11 cellular contexts compared by ENCODE assay signal in genomic region chr5:55599148-55600050, GRCh38.
DNase-seq lines count a peak whose midpoint lies in the region; ATAC-seq and TF ChIP-seq lines count a peak whose summit lies in the region.
"Had no signal": no experiment of that assay in that cellular context is flagged by ENCODE, and none has a peak within 500 bp of the region (broad histone marks: within the 10 kb centered on the region; RNA-seq: fewer than 3 reads in every experiment).

No MANE protein-coding gene starts in this region.

- H3K4me3 Mint-ChIP-seq in activated CD4-positive, alpha-beta memory T cell treated with anti-CD3 and anti-CD28 coated beads, Interleukin-2, amount 10 ng/mL, durations not matched to agents 7 days and 5 days, result no peak overlapping the region
- no peak overlapping the region for H3K4me3 Mint-ChIP-seq in activated CD4-positive, alpha-beta memory T cell treated with anti-CD3 and anti-CD28 coated beads for 36 hours
- H3K4me3 Mint-ChIP-seq: activated CD8-positive, alpha-beta memory T cell treated with anti-CD3 and anti-CD28 coated beads, Interleukin-2, amount 10 ng/mL, durations not matched to agents 7 days and 5 days had no signal

- H3K36me3 Mint-ChIP-seq in activated CD4-positive, alpha-beta memory T cell treated with anti-CD3 and anti-CD28 coated beads, Interleukin-2, amount 10 ng/mL, durations not matched to agents 7 days and 5 days (ENCODE audit: low read depth), result no peaks in the 10 kb centered on the region
- no peaks in the 10 kb centered on the region for H3K36me3 Mint-ChIP-seq in activated CD4-positive, alpha-beta memory T cell treated with anti-CD3 and anti-CD28 coated beads for 36 hours

- ATAC-seq in lung (ENCODE audit: insufficient read depth, low FRiP score), result no peak
- no peak for ATAC-seq in thoracic aorta (ENCODE audit: insufficient number of reproducible peaks, low FRiP score, low read depth)
- no peak for ATAC-seq in GM21515 (IDR thresholded peaks at IDR 0.05; ENCODE audit: unreplicated experiment)

- no peaks in the 10 kb centered on the region for H3K9me3 Mint-ChIP-seq in activated CD4-positive, alpha-beta memory T cell treated with anti-CD3 and anti-CD28 coated beads, Interleukin-2, amount 10 ng/mL, durations not matched to agents 7 days and 5 days
- H3K9me3 Mint-ChIP-seq in activated CD4-positive, alpha-beta memory T cell treated with anti-CD3 and anti-CD28 coated beads for 36 hours, result no peaks in the 10 kb centered on the region

- CTCF ChIA-PET in activated CD4-positive, alpha-beta memory T cell treated with anti-CD3 and anti-CD28 coated beads, Interleukin-2, amount 10 ng/mL, durations not matched to agents 7 days and 5 days (lab: Charles Lee), result no interaction called here
- CTCF ChIA-PET in activated CD4-positive, alpha-beta memory T cell treated with anti-CD3 and anti-CD28 coated beads for 36 hours (lab: Charles Lee), result no interaction called here

- H3K27ac Mint-ChIP-seq in activated CD4-positive, alpha-beta memory T cell treated with anti-CD3 and anti-CD28 coated beads, Interleukin-2, amount 10 ng/mL, durations not matched to agents 7 days and 5 days, result peak overlapping the region; percentile 50
- no peak overlapping the region for H3K27ac Mint-ChIP-seq in activated CD4-positive, alpha-beta memory T cell treated with anti-CD3 and anti-CD28 coated beads for 36 hours

- WGBS in lung, 2 donors, result 85 to 90% methylated on average over 8 of the region's 8 CpGs

- H3K27ac ChIP-seq in caudate nucleus (ENCODE audit: low read depth, low read length) (peak overlapping the region; percentile 74), lung (ENCODE audit: low read depth in 1 of 2, low read length in 1 of 2) (peak overlapping the region; percentile 88 to 96), thoracic aorta (peak overlapping the region; percentile 94)
- H3K27ac ChIP-seq: neutrophil had no signal

- POLR2A ChIA-PET in activated CD4-positive, alpha-beta memory T cell treated with anti-CD3 and anti-CD28 coated beads, Interleukin-2, amount 10 ng/mL, durations not matched to agents 7 days and 5 days (lab: Charles Lee), result interaction anchor here (1.6 kb wide), 1 partner anchor 34 kb away, joined by 4 read pairs; no protein-coding TSS in a partner anchor
- POLR2A ChIA-PET in activated CD4-positive, alpha-beta memory T cell treated with anti-CD3 and anti-CD28 coated beads for 36 hours (lab: Charles Lee), result no interaction called here

- H3K4me1 Mint-ChIP-seq in activated CD4-positive, alpha-beta memory T cell treated with anti-CD3 and anti-CD28 coated beads, Interleukin-2, amount 10 ng/mL, durations not matched to agents 7 days and 5 days, result peaks cover 29% of the 10 kb centered on the region
- H3K4me1 Mint-ChIP-seq in activated CD4-positive, alpha-beta memory T cell treated with anti-CD3 and anti-CD28 coated beads for 36 hours (ENCODE audit: low read depth), result peaks cover 16% of the 10 kb centered on the region

- H3K27me3 Mint-ChIP-seq in activated CD4-positive, alpha-beta memory T cell treated with anti-CD3 and anti-CD28 coated beads, Interleukin-2, amount 10 ng/mL, durations not matched to agents 7 days and 5 days, result no peaks in the 10 kb centered on the region
- H3K27me3 Mint-ChIP-seq in activated CD4-positive, alpha-beta memory T cell treated with anti-CD3 and anti-CD28 coated beads for 36 hours, result no peaks in the 10 kb centered on the region

- H3K36me3 ChIP-seq in lung (ENCODE audit: control insufficient read depth in 2 of 2, insufficient read depth in 2 of 2, low read length in 2 of 2) (no peaks in the 10 kb centered on the region), thoracic aorta (no peaks in the 10 kb centered on the region)
- H3K36me3 ChIP-seq: neutrophil had no signal

- no peaks in the 10 kb centered on the region for H3K9me3 ChIP-seq in lung (ENCODE audit: control insufficient read depth in 2 of 2, insufficient read depth in 1 of 2, low read length in 1 of 2)
- H3K9me3 ChIP-seq in thoracic aorta, result no peaks in the 10 kb centered on the region
- H3K9me3 ChIP-seq: neutrophil had no signal

- TF ChIP-seq CTCF in lung (IDR thresholded peaks at IDR 0.05; ENCODE audit: control extremely low read depth, extremely low read depth) (no peak), thoracic aorta (IDR thresholded peaks at IDR 0.05) (no peak)

- no peak for DNase-seq in activated CD4-positive, alpha-beta memory T cell treated with anti-CD3 and anti-CD28 coated beads, Interleukin-2, amount 10 ng/mL, durations not matched to agents 7 days and 5 days
- DNase-seq in activated CD4-positive, alpha-beta memory T cell treated with anti-CD3 and anti-CD28 coated beads for 36 hours, result no peak
- DNase-seq in caudate nucleus (lab: John Stamatoyannopoulos, UW) (no peak), lung (ENCODE audit: low spot score) (no peak), thoracic aorta (ENCODE audit: low spot score) (no peak), NCI-H446 (lab: John Stamatoyannopoulos, UW) (no peak)
- DNase-seq in activated CD4-positive, alpha-beta T cell treated with anti-CD3 and anti-CD28 coated beads for 4 hours, result no peak
- DNase-seq: activated CD8-positive, alpha-beta memory T cell treated with anti-CD3 and anti-CD28 coated beads, Interleukin-2, amount 10 ng/mL, durations not matched to agents 7 days and 5 days; stimulated activated CD4-positive, alpha-beta T cell treated with anti-CD3 and anti-CD28 coated beads, Interleukin-2, amount 100 ng/mL, for 48 hours had no signal

- H3K4me3 ChIP-seq in lung (no peak overlapping the region), thoracic aorta (no peak overlapping the region)

- intact Hi-C loops in activated CD4-positive, alpha-beta memory T cell treated with anti-CD3 and anti-CD28 coated beads for 36 hours (cut with micrococcal nuclease), result no loop called here

- peaks cover 10 to 18% of the 10 kb centered on the region in 2 donors for H3K4me1 ChIP-seq in lung (ENCODE audit: control insufficient read depth in 2 of 2, insufficient read depth in 2 of 2, low read length in 2 of 2)
- peaks cover 49 to 71% of the 10 kb centered on the region in 2 donors for H3K4me1 ChIP-seq in thoracic aorta (ENCODE audit: control insufficient read depth in 1 of 2, low read depth in 2 of 2)

- no peaks in the 10 kb centered on the region for H3K27me3 ChIP-seq in lung (ENCODE audit: control insufficient read depth, insufficient read depth)
- no peaks in the 10 kb centered on the region for H3K27me3 ChIP-seq in thoracic aorta (replicated peaks; ENCODE audit: insufficient read depth)
